In the genomic region with DNA sequence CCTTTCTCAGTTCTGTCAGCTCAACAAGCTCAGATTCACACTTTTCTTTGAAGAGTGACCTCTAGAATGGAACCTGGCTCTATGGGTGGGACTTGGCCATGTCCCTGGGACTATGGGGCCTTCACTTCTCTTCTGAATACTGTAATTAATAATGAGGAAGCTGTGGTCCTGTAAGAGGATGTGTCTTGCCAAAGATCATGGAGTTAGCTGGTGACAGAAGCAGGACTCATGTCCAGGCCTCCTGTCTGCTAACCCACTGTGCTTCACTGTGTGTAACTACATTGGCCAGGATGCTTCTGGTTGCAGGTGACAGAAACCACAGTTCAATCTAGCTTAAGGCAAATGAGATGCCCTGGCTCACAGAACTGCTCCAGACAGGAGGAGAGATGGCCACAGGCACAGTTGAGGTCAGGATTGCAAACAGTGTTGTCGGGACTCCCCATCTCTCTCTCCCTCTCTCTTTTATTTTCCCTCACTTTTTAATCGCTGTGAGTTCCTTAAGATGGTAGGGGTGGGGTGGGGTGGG, we compare ENCODE assay signal across 1 cellular context.
TF ChIP-seq lines count a peak whose summit lies in the region.

No MANE protein-coding gene starts in this region.

TF ChIP-seq in HepG2, 621 proteins besides CTCF, POLR2A, EP300 and RAD21 (continued from another document):
- TF ChIP-seq, protein P1, sequence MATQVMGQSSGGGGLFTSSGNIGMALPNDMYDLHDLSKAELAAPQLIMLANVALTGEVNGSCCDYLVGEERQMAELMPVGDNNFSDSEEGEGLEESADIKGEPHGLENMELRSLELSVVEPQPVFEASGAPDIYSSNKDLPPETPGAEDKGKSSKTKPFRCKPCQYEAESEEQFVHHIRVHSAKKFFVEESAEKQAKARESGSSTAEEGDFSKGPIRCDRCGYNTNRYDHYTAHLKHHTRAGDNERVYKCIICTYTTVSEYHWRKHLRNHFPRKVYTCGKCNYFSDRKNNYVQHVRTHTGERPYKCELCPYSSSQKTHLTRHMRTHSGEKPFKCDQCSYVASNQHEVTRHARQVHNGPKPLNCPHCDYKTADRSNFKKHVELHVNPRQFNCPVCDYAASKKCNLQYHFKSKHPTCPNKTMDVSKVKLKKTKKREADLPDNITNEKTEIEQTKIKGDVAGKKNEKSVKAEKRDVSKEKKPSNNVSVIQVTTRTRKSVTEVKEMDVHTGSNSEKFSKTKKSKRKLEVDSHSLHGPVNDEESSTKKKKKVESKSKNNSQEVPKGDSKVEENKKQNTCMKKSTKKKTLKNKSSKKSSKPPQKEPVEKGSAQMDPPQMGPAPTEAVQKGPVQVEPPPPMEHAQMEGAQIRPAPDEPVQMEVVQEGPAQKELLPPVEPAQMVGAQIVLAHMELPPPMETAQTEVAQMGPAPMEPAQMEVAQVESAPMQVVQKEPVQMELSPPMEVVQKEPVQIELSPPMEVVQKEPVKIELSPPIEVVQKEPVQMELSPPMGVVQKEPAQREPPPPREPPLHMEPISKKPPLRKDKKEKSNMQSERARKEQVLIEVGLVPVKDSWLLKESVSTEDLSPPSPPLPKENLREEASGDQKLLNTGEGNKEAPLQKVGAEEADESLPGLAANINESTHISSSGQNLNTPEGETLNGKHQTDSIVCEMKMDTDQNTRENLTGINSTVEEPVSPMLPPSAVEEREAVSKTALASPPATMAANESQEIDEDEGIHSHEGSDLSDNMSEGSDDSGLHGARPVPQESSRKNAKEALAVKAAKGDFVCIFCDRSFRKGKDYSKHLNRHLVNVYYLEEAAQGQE (IDR thresholded peaks at IDR 0.05; ENCODE audit: borderline replicate concordance in 1 of 2, low read depth in 1 of 2, low read length in 2 of 2) = no peak
- TF ChIP-seq ZFP36 (IDR thresholded peaks at IDR 0.05; ENCODE audit: borderline replicate concordance, low read depth, low read length, partially characterized antibody) (no peak), HDAC1 (CRISPR knock-in tag; IDR thresholded peaks at IDR 0.05) (no peak), SMAD1 (CRISPR knock-in tag; IDR thresholded peaks at IDR 0.05; ENCODE audit: borderline replicate concordance, low read depth) (no peak), ZNF460 (CRISPR knock-in tag; IDR thresholded peaks at IDR 0.05; ENCODE audit: borderline replicate concordance) (no peak), POLR2G (IDR thresholded peaks at IDR 0.05; ENCODE audit: low read depth, low read length) (no peak), ZNF75D (CRISPR knock-in tag; IDR thresholded peaks at IDR 0.05; ENCODE audit: borderline replicate concordance) (no peak), NFKBIZ (CRISPR knock-in tag; IDR thresholded peaks at IDR 0.05) (no peak), NFATC3 (CRISPR knock-in tag; IDR thresholded peaks at IDR 0.05) (no peak), ZNF878 (CRISPR knock-in tag; IDR thresholded peaks at IDR 0.05) (no peak), ZNF644 (CRISPR knock-in tag; IDR thresholded peaks at IDR 0.05; ENCODE audit: low read depth) (no peak)
- TF ChIP-seq, protein P2, sequence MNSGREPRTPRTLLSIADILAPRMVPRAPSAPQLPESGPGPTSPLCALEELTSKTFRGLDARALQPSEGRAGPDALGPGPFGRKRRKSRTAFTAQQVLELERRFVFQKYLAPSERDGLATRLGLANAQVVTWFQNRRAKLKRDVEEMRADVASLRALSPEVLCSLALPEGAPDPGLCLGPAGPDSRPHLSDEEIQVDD (CRISPR knock-in tag; IDR thresholded peaks at IDR 0.05; ENCODE audit: borderline replicate concordance) = no peak
- TF ChIP-seq, protein P3, sequence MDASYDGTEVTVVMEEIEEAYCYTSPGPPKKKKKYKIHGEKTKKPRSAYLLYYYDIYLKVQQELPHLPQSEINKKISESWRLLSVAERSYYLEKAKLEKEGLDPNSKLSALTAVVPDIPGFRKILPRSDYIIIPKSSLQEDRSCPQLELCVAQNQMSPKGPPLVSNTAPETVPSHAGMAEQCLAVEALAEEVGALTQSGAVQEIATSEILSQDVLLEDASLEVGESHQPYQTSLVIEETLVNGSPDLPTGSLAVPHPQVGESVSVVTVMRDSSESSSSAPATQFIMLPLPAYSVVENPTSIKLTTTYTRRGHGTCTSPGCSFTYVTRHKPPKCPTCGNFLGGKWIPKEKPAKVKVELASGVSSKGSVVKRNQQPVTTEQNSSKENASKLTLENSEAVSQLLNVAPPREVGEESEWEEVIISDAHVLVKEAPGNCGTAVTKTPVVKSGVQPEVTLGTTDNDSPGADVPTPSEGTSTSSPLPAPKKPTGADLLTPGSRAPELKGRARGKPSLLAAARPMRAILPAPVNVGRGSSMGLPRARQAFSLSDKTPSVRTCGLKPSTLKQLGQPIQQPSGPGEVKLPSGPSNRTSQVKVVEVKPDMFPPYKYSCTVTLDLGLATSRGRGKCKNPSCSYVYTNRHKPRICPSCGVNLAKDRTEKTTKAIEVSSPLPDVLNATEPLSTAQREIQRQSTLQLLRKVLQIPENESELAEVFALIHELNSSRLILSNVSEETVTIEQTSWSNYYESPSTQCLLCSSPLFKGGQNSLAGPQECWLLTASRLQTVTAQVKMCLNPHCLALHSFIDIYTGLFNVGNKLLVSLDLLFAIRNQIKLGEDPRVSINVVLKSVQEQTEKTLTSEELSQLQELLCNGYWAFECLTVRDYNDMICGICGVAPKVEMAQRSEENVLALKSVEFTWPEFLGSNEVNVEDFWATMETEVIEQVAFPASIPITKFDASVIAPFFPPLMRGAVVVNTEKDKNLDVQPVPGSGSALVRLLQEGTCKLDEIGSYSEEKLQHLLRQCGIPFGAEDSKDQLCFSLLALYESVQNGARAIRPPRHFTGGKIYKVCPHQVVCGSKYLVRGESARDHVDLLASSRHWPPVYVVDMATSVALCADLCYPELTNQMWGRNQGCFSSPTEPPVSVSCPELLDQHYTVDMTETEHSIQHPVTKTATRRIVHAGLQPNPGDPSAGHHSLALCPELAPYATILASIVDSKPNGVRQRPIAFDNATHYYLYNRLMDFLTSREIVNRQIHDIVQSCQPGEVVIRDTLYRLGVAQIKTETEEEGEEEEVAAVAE (CRISPR knock-in tag; IDR thresholded peaks at IDR 0.05; ENCODE audit: borderline replicate concordance) = no peak
- TF ChIP-seq, protein P4, sequence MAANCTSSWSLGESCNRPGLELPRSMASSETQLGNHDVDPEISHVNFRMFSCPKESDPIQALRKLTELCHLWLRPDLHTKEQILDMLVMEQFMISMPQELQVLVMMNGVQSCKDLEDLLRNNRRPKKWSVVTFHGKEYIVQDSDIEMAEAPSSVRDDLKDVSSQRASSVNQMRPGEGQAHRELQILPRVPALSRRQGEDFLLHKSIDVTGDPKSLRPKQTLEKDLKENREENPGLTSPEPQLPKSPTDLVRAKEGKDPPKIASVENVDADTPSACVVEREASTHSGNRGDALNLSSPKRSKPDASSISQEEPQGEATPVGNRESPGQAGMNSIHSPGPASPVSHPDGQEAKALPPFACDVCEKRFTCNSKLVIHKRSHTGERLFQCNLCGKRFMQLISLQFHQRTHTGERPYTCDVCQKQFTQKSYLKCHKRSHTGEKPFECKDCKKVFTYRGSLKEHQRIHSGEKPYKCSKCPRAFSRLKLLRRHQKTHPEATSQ (CRISPR knock-in tag; IDR thresholded peaks at IDR 0.05; ENCODE audit: borderline replicate concordance) = no peak
- TF ChIP-seq, protein P5, sequence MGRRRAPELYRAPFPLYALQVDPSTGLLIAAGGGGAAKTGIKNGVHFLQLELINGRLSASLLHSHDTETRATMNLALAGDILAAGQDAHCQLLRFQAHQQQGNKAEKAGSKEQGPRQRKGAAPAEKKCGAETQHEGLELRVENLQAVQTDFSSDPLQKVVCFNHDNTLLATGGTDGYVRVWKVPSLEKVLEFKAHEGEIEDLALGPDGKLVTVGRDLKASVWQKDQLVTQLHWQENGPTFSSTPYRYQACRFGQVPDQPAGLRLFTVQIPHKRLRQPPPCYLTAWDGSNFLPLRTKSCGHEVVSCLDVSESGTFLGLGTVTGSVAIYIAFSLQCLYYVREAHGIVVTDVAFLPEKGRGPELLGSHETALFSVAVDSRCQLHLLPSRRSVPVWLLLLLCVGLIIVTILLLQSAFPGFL (CRISPR knock-in tag; IDR thresholded peaks at IDR 0.05) = no peak
- TF ChIP-seq, protein P6, sequence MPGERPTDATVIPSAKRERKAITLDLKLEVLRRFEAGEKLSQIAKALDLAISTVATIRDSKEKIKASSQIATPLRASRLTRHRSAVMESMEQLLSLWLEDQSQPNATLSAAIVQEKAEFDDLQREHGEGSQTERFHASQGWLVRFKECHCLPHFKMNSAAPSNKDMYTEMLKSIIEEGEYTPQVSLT (CRISPR knock-in tag; IDR thresholded peaks at IDR 0.05; ENCODE audit: borderline replicate concordance, low read depth) = no peak
